1 cellular context compared by ENCODE assay signal in the genomic region with DNA sequence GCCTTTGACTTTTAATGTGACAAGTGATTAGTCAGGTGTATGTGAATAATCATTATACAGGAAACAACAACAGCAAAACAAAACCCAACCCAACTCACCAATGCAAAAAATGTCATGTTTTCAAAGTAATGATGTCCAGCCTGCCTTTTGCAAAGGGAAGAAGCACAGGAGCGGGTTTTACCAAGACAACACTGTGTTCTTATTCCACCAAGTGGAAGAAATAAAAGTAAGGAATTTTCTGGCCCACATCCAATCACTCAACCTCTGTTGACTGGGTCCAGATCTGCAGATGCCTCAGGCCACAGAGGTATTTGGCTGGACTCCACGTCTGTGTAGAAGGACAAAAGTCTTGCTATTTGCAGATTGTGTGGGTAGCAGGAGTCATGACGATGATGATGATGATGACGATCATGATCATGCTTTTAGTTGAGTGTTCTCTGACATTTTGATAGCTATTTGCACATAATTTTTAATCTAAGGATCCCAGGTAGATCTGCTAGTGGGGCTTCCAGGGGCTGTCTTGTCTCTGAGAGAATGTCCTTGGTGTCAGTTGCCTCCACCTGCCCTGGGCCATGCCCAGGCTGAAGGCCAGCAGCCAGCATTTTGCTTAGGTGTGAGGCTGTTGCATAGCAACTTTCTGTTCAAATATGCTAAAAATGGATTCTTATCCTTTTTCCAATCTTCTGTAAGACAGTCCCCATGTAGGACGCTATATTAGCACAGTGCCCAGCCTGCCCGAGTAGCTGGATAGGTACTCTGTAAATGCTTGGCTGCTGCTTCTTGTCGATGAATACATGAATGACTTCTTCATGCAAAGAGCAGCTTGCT.
TF ChIP-seq lines count a peak whose summit lies in the region.

No MANE protein-coding gene starts in this region.

TF ChIP-seq in HCT116, 20 proteins besides CTCF, POLR2A, EP300 and RAD21 (continued from another document):
- TF ChIP-seq, protein P1, sequence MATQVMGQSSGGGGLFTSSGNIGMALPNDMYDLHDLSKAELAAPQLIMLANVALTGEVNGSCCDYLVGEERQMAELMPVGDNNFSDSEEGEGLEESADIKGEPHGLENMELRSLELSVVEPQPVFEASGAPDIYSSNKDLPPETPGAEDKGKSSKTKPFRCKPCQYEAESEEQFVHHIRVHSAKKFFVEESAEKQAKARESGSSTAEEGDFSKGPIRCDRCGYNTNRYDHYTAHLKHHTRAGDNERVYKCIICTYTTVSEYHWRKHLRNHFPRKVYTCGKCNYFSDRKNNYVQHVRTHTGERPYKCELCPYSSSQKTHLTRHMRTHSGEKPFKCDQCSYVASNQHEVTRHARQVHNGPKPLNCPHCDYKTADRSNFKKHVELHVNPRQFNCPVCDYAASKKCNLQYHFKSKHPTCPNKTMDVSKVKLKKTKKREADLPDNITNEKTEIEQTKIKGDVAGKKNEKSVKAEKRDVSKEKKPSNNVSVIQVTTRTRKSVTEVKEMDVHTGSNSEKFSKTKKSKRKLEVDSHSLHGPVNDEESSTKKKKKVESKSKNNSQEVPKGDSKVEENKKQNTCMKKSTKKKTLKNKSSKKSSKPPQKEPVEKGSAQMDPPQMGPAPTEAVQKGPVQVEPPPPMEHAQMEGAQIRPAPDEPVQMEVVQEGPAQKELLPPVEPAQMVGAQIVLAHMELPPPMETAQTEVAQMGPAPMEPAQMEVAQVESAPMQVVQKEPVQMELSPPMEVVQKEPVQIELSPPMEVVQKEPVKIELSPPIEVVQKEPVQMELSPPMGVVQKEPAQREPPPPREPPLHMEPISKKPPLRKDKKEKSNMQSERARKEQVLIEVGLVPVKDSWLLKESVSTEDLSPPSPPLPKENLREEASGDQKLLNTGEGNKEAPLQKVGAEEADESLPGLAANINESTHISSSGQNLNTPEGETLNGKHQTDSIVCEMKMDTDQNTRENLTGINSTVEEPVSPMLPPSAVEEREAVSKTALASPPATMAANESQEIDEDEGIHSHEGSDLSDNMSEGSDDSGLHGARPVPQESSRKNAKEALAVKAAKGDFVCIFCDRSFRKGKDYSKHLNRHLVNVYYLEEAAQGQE (IDR thresholded peaks at IDR 0.05; ENCODE audit: low read depth), result no peak
- TF ChIP-seq ELF1 (IDR thresholded peaks at IDR 0.05; ENCODE audit: borderline replicate concordance, low read depth), result no peak
- no peak for TF ChIP-seq JUND (IDR thresholded peaks at IDR 0.05)
- TF ChIP-seq, protein P2, sequence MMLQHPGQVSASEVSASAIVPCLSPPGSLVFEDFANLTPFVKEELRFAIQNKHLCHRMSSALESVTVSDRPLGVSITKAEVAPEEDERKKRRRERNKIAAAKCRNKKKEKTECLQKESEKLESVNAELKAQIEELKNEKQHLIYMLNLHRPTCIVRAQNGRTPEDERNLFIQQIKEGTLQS (IDR thresholded peaks at IDR 0.05), result no peak
- TF ChIP-seq, protein P3, sequence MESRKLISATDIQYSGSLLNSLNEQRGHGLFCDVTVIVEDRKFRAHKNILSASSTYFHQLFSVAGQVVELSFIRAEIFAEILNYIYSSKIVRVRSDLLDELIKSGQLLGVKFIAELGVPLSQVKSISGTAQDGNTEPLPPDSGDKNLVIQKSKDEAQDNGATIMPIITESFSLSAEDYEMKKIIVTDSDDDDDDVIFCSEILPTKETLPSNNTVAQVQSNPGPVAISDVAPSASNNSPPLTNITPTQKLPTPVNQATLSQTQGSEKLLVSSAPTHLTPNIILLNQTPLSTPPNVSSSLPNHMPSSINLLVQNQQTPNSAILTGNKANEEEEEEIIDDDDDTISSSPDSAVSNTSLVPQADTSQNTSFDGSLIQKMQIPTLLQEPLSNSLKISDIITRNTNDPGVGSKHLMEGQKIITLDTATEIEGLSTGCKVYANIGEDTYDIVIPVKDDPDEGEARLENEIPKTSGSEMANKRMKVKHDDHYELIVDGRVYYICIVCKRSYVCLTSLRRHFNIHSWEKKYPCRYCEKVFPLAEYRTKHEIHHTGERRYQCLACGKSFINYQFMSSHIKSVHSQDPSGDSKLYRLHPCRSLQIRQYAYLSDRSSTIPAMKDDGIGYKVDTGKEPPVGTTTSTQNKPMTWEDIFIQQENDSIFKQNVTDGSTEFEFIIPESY (IDR thresholded peaks at IDR 0.05; ENCODE audit: extremely low read depth, insufficient replicate concordance, low read length), result no peak
- no peak for TF ChIP-seq EZH2 (IDR thresholded peaks at IDR 0.05)
- no peak for TF ChIP-seq YY1 (IDR thresholded peaks at IDR 0.05; ENCODE audit: extremely low read depth, insufficient replicate concordance, low read depth, low read length)
- no peak for TF ChIP-seq FOSL1 (IDR thresholded peaks at IDR 0.05; ENCODE audit: low read depth)
- no peak for TF ChIP-seq SP1 (IDR thresholded peaks at IDR 0.05; ENCODE audit: low read depth)
- TF ChIP-seq TCF7L2 (IDR thresholded peaks at IDR 0.05; ENCODE audit: borderline replicate concordance, extremely low read depth, insufficient read depth, insufficient read length), result no peak
- TF ChIP-seq CBX3 (IDR thresholded peaks at IDR 0.05; ENCODE audit: low read depth), result no peak
- no peak for TF ChIP-seq POLR2AphosphoS5 (IDR thresholded peaks at IDR 0.05; ENCODE audit: low read depth, low read length)
- no peak for TF ChIP-seq SRF (IDR thresholded peaks at IDR 0.05; ENCODE audit: low read depth)
- TF ChIP-seq, protein P4, sequence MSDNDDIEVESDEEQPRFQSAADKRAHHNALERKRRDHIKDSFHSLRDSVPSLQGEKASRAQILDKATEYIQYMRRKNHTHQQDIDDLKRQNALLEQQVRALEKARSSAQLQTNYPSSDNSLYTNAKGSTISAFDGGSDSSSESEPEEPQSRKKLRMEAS (IDR thresholded peaks at IDR 0.05), result no peak
- TF ChIP-seq EGR1 (IDR thresholded peaks at IDR 0.05; ENCODE audit: low read depth), result no peak
- no peak for TF ChIP-seq ZNF274 (IDR thresholded peaks at IDR 0.05; ENCODE audit: low read depth, low read length)
- TF ChIP-seq ZFX (IDR thresholded peaks at IDR 0.05), result no peak
- no peak for TF ChIP-seq SIN3A (IDR thresholded peaks at IDR 0.05; ENCODE audit: low read depth)
